ENCODE assay signal across 23 cellular contexts in genomic region chr13:110300090-110300815, GRCh38. TPM values are rescaled to one million over a fixed set of nuclear protein-coding genes. Genes with fewer than 3 reads are reported as not detected.
A peak's percentile ranks its signal among the peaks of the same experiment; 100 is the strongest.
DNase-seq lines count a peak whose midpoint lies in the region; ATAC-seq and TF ChIP-seq lines count a peak whose summit lies in the region.
"Had no signal": no experiment of that assay in that cellular context is flagged by ENCODE, and none has a peak within 500 bp of the region (broad histone marks: within the 10 kb centered on the region; RNA-seq: fewer than 3 reads in every experiment).

No MANE protein-coding gene starts in this region.

- H3K36me3 ChIP-seq in IMR-90 (ENCODE audit: control insufficient read depth, insufficient read depth, low read length) (peaks cover 25% of the 10 kb centered on the region), mesenchymal stem cell (ENCODE audit: control insufficient read depth in 1 of 2, insufficient read depth in 2 of 2, low read depth in 1 of 2, low read length in 2 of 2) (peaks cover 0 to 28% of the 10 kb centered on the region in 2 experiments), smooth muscle cell (ENCODE audit: low read depth) (no peaks in the 10 kb centered on the region)
- H3K36me3 ChIP-seq in CD4-positive, alpha-beta memory T cell (ENCODE audit: insufficient read depth, low read length): no peaks in the 10 kb centered on the region
- H3K36me3 ChIP-seq: MG63, ovary, right lobe of liver had no signal

- H4K20me1 ChIP-seq in IMR-90 (ENCODE audit: insufficient read depth, low read length): peaks cover 96% of the 10 kb centered on the region
- H4K20me1 ChIP-seq in smooth muscle cell (ENCODE audit: low read depth): peaks cover 100% of the 10 kb centered on the region

- POLR2A ChIA-PET in IMR-90 (lab: Charles Lee; ENCODE audit: unreplicated experiment): interaction anchor here (1.1 to 1.2 kb wide), 2 partner anchors 38 to 46 kb away, joined by 3 read pairs; no protein-coding TSS in a partner anchor
- POLR2A ChIA-PET in CD4-positive, alpha-beta memory T cell (lab: Charles Lee; ENCODE audit: partially characterized antibody): no interaction called here

- peaks cover 39% of the 10 kb centered on the region for H3K36me3 Mint-ChIP-seq in chondrocyte (ENCODE audit: low read depth)
- H3K36me3 Mint-ChIP-seq in stimulated activated naive B cell treated with anti-CD40 and anti-IgM and Interleukin-4, amounts not matched to agents 10 μg/mL and 1 μg/mL and 100 μg/mL, for 72 hours: no peaks in the 10 kb centered on the region
- no peaks in the 10 kb centered on the region for H3K36me3 Mint-ChIP-seq in CD4-positive, alpha-beta memory T cell
- H3K36me3 Mint-ChIP-seq: stimulated activated effector memory CD8-positive, alpha-beta T cell treated with anti-CD3 and anti-CD28 coated beads, Interleukin-12 subunit alpha, Interleukin-12 subunit beta, amount 100 ng/mL, for 72 hours had no signal

- peaks cover 44% of the 10 kb centered on the region for H3K9me1 ChIP-seq in IMR-90 (ENCODE audit: insufficient read depth, low read length)

- H2AK5ac ChIP-seq in IMR-90 (ENCODE audit: low read depth, low read length): peak overlapping the region; percentile 20; the same call in 1 of the 2 replicates
- H2AK5ac ChIP-seq in mesenchymal stem cell (ENCODE audit: low read length, severe bottlenecking): no peak overlapping the region

- H3K14ac ChIP-seq in IMR-90 (replicated peaks; ENCODE audit: low read depth, low read length) (no peak overlapping the region; the same call in 1 of the 2 replicates), mesenchymal stem cell (ENCODE audit: low read length in 2 of 2) (no peak overlapping the region)

- H2BK15ac ChIP-seq in IMR-90 (ENCODE audit: low read depth, low read length): no peak overlapping the region
- no peak overlapping the region for H2BK15ac ChIP-seq in mesenchymal stem cell (ENCODE audit: low read depth, poor library complexity, severe bottlenecking)

- H3K79me1 ChIP-seq in IMR-90 (ENCODE audit: low read depth in 1 of 2, low read length in 2 of 2): peaks cover 13 to 82% of the 10 kb centered on the region in 2 experiments; a peak in 3 of 4 replicates
- H3K79me1 ChIP-seq in mesenchymal stem cell (replicated peaks; ENCODE audit: low read length, poor library complexity, severe bottlenecking): peaks cover 6% of the 10 kb centered on the region

- intact Hi-C loops in IMR-90 (cut with micrococcal nuclease): no loop called here
- intact Hi-C loops in CD4-positive, alpha-beta memory T cell (cut with micrococcal nuclease): no loop called here

- peak overlapping the region; percentile 21; the same call in 1 of the 2 replicates for H3K23ac ChIP-seq in IMR-90 (ENCODE audit: low read depth, low read length)
- H3K23ac ChIP-seq in mesenchymal stem cell (ENCODE audit: low read length in 2 of 2): no peak overlapping the region

- DNase-seq in IMR-90 (peak; percentile 69), chondrocyte (ENCODE audit: low spot score) (no peak), mesenchymal stem cell (peak; percentile 52), smooth muscle cell (lab: John Stamatoyannopoulos, UW; ENCODE audit: unreplicated experiment) (no peak), GM13977 (ENCODE audit: low spot score) (no peak)
- DNase-seq in stimulated activated naive B cell treated with anti-CD40 and anti-IgM and Interleukin-4, amounts not matched to agents 10 μg/mL and 1 μg/mL and 100 μg/mL, for 72 hours: no peak
- no peak for DNase-seq in CD4-positive, alpha-beta memory T cell
- DNase-seq: activated CD4-positive, CD25-positive, alpha-beta regulatory T cell treated with anti-CD3 and anti-CD28 coated beads, Interleukin-2, amount 50 U/mL, for 72 hours; activated naive CD4-positive, alpha-beta T cell treated with anti-CD3 and anti-CD28 coated beads for 36 hours; activated T-cell treated with anti-CD3 and anti-CD28 coated beads, Interleukin-2, amount 50 U/mL, for 4 hours; effector memory CD8-positive, alpha-beta T cell; GF-D8; H9; hypothalamus; mammary epithelial cell; MG63; naive B cell; NCI-H1436 treated with DMSO at 0.1 percent for 48 hours; NCI-H69; right lobe of liver had no signal

- H3K4ac ChIP-seq in IMR-90 (ENCODE audit: low read depth, low read length) (peak overlapping the region; percentile 14; the same call in 1 of the 2 replicates), mesenchymal stem cell (ENCODE audit: low read depth in 1 of 2, low read length in 2 of 2) (no peak overlapping the region)

- no peak for TF ChIP-seq RAD21 in IMR-90 (IDR thresholded peaks at IDR 0.05; ENCODE audit: low read length)

- dilution Hi-C loops in IMR-90 (cut with HindIII; ENCODE audit: low sequenced_read_pairs, unreplicated experiment): no loop called here

- H4K91ac ChIP-seq in IMR-90 (ENCODE audit: insufficient read depth, low read depth, low read length): no peak overlapping the region
- H4K91ac ChIP-seq in mesenchymal stem cell (ENCODE audit: low read length): no peak overlapping the region

- peaks cover 61% of the 10 kb centered on the region for H3F3A ChIP-seq in smooth muscle cell (ENCODE audit: low read depth)

- H2BK5ac ChIP-seq in IMR-90 (ENCODE audit: low read depth, low read length, poor library complexity, severe bottlenecking): peak overlapping the region; percentile 57
- no peak overlapping the region for H2BK5ac ChIP-seq in mesenchymal stem cell (ENCODE audit: low read depth, low read length, poor library complexity, severe bottlenecking)

- H3K79me2 ChIP-seq in smooth muscle cell (ENCODE audit: low read depth): peaks cover 98% of the 10 kb centered on the region

- peaks cover 89% of the 10 kb centered on the region for H3K4me1 Mint-ChIP-seq in chondrocyte (ENCODE audit: low read depth)
- H3K4me1 Mint-ChIP-seq in stimulated activated naive B cell treated with anti-CD40 and anti-IgM and Interleukin-4, amounts not matched to agents 10 μg/mL and 1 μg/mL and 100 μg/mL, for 72 hours: peaks cover 4 to 6% of the 10 kb centered on the region in 2 donors
- no peaks in the 10 kb centered on the region for H3K4me1 Mint-ChIP-seq in CD4-positive, alpha-beta memory T cell
- H3K4me1 Mint-ChIP-seq: naive B cell had no signal

- H4K8ac ChIP-seq in IMR-90 (ENCODE audit: low read depth in 2 of 2, low read length in 2 of 2): peak overlapping the region in 1 of 2 experiments; percentile 10; a peak in 1 of 4 replicates
- H4K8ac ChIP-seq in mesenchymal stem cell (ENCODE audit: low read length): no peak overlapping the region

- H3K4me3 ChIP-seq in IMR-90 (ENCODE audit: insufficient read depth, low read depth, low read length): no peak overlapping the region
- no peak overlapping the region for H3K4me3 ChIP-seq in mesenchymal stem cell (ENCODE audit: insufficient read depth in 1 of 2, low read depth in 1 of 2, low read length in 2 of 2)
- no peak overlapping the region for H3K4me3 ChIP-seq in smooth muscle cell
- no peak overlapping the region for H3K4me3 ChIP-seq in CD4-positive, alpha-beta memory T cell (ENCODE audit: low read length in 2 of 2)
- H3K4me3 ChIP-seq: MG63, ovary, right lobe of liver had no signal

- in situ Hi-C loops in IMR-90 (cut with MboI; ENCODE audit: low sequenced_read_pairs): no loop called here
- in situ Hi-C loops in GM13977 (cut with MboI; ENCODE audit: low pct_unique_long_range_greater_than_20kb, low sequenced_read_pairs, unreplicated experiment): no loop called here

- no peak for TF ChIP-seq CTCF in IMR-90 (conservative IDR thresholded peaks at IDR 0.05; ENCODE audit: low read depth, low read length)
- no peak for TF ChIP-seq CTCF in chondrocyte (IDR thresholded peaks at IDR 0.05)
- TF ChIP-seq CTCF in smooth muscle cell (IDR thresholded peaks at IDR 0.05; ENCODE audit: borderline replicate concordance, insufficient read depth, poor library complexity, severe bottlenecking): no peak
- TF ChIP-seq CTCF in GM13977 (IDR thresholded peaks at IDR 0.05; ENCODE audit: extremely low read depth, insufficient read depth, missing control alignments): no peak

- H3K9ac ChIP-seq in IMR-90 (ENCODE audit: low read depth, low read length) (no peak overlapping the region), mesenchymal stem cell (ENCODE audit: low read length) (no peak overlapping the region), smooth muscle cell (ENCODE audit: low read depth) (no peak overlapping the region)

- WGBS in IMR-90 (ENCODE audit: extremely low coverage in 2 of 2, insufficient read length in 1 of 2), 2 experiments: no CpG with 5 or more reads among the region's 3 CpGs
- WGBS in mesenchymal stem cell: 44% methylated on average over 2 of the region's 3 CpGs
- 22% methylated on average over 3 of the region's 3 CpGs for WGBS in smooth muscle cell (ENCODE audit: low lambda C conversion rate)

- peak overlapping the region; percentile 50; the same call in 1 of the 2 replicates for H3K18ac ChIP-seq in IMR-90 (ENCODE audit: low read depth, low read length)
- H3K18ac ChIP-seq in mesenchymal stem cell (ENCODE audit: low read depth in 1 of 2, low read length in 2 of 2): no peak overlapping the region

- H3K4me2 ChIP-seq in IMR-90 (ENCODE audit: low read depth, low read length) (peak overlapping the region; percentile 40), mesenchymal stem cell (ENCODE audit: low read length, poor library complexity, severe bottlenecking) (no peak overlapping the region), smooth muscle cell (peak overlapping the region; percentile 97)

- no peak overlapping the region for H3K56ac ChIP-seq in IMR-90 (ENCODE audit: extremely low read depth, insufficient read depth, low read length)

- 0 out of 2 replicates have a peak overlapping the region, but pooled peaks have one; percentile 6 for H2BK120ac ChIP-seq in IMR-90 (ENCODE audit: low read depth, low read length)
- H2BK120ac ChIP-seq in mesenchymal stem cell (ENCODE audit: low read depth, low read length): no peak overlapping the region

- H3K9me3 ChIP-seq in IMR-90 (ENCODE audit: control insufficient read depth, insufficient read depth, low read length) (no peaks in the 10 kb centered on the region), mesenchymal stem cell (ENCODE audit: control insufficient read depth, low read length) (no peaks in the 10 kb centered on the region), smooth muscle cell (replicated peaks; ENCODE audit: low read depth) (no peaks in the 10 kb centered on the region)
- no peaks in the 10 kb centered on the region for H3K9me3 ChIP-seq in CD4-positive, alpha-beta memory T cell (ENCODE audit: control insufficient read depth in 1 of 2, low read length in 2 of 2)
- H3K9me3 ChIP-seq: MG63, ovary, right lobe of liver had no signal

- H3K27ac Mint-ChIP-seq in chondrocyte (ENCODE audit: unreplicated experiment): peak overlapping the region; percentile 91
- no peak overlapping the region for H3K27ac Mint-ChIP-seq in stimulated activated naive B cell treated with anti-CD40 and anti-IgM and Interleukin-4, amounts not matched to agents 10 μg/mL and 1 μg/mL and 100 μg/mL, for 72 hours
- H3K27ac Mint-ChIP-seq in CD4-positive, alpha-beta memory T cell: no peak overlapping the region
- H3K27ac Mint-ChIP-seq: activated naive CD4-positive, alpha-beta T cell treated with anti-CD3 and anti-CD28 coated beads for 36 hours; effector memory CD8-positive, alpha-beta T cell; H9; naive B cell; stimulated activated effector memory CD8-positive, alpha-beta T cell treated with anti-CD3 and anti-CD28 coated beads, Interleukin-12 subunit alpha, Interleukin-12 subunit beta, amount 100 ng/mL, for 72 hours had no signal

- H3K4me1 ChIP-seq in IMR-90 (ENCODE audit: control insufficient read depth, insufficient read depth, low read length) (peaks cover 34% of the 10 kb centered on the region), mesenchymal stem cell (ENCODE audit: control insufficient read depth, insufficient read depth, low read depth, low read length) (peaks cover 32% of the 10 kb centered on the region), smooth muscle cell (ENCODE audit: low read depth) (peaks cover 69% of the 10 kb centered on the region)
- H3K4me1 ChIP-seq in CD4-positive, alpha-beta memory T cell (ENCODE audit: insufficient read depth, low read length): no peaks in the 10 kb centered on the region
- H3K4me1 ChIP-seq: right lobe of liver had no signal

- H3K27ac ChIP-seq in IMR-90 (ENCODE audit: insufficient read depth, low read length) (peak overlapping the region; percentile 46; the same call in 1 of the 2 replicates), mesenchymal stem cell (ENCODE audit: low read length, poor library complexity, severe bottlenecking) (no peak overlapping the region), smooth muscle cell (ENCODE audit: low read depth) (peak overlapping the region; percentile 94)
- H3K27ac ChIP-seq in CD4-positive, alpha-beta memory T cell (ENCODE audit: low read depth, low read length): no peak overlapping the region
- H3K27ac ChIP-seq: right lobe of liver had no signal

- H4K5ac ChIP-seq in IMR-90 (ENCODE audit: low read depth, low read length): no peak overlapping the region

- H2AK9ac ChIP-seq in IMR-90 (replicated peaks; ENCODE audit: low read depth, low read length, poor library complexity): no peak overlapping the region

- no peak for TF ChIP-seq POLR2A in IMR-90 (IDR thresholded peaks at IDR 0.05; ENCODE audit: low read depth, low read length)

- H2BK20ac ChIP-seq in IMR-90 (ENCODE audit: low read depth, low read length): peak overlapping the region; percentile 2; the same call in 1 of the 2 replicates

- ATAC-seq in IMR-90 (ENCODE audit: low read depth): peak; percentile 6; the same call in 1 of the 2 replicates
- no peak for ATAC-seq in GM18861 (IDR thresholded peaks at IDR 0.05; ENCODE audit: unreplicated experiment)
- no peak for ATAC-seq in stimulated activated naive B cell treated with anti-CD40 and anti-IgM and Interleukin-4, amounts not matched to agents 10 μg/mL and 1 μg/mL and 100 μg/mL, for 72 hours (replicated peaks)
- ATAC-seq: activated T-cell treated with anti-CD3 and anti-CD28 coated beads, Interleukin-2, amount 50 U/mL, for 4 hours; effector memory CD8-positive, alpha-beta T cell; right lobe of liver; stimulated activated effector memory CD8-positive, alpha-beta T cell treated with anti-CD3 and anti-CD28 coated beads, Interleukin-12 subunit alpha, Interleukin-12 subunit beta, amount 100 ng/mL, for 72 hours had no signal

- no peaks in the 10 kb centered on the region for H3K27me3 Mint-ChIP-seq in chondrocyte (ENCODE audit: low read depth)
- H3K27me3 Mint-ChIP-seq in stimulated activated naive B cell treated with anti-CD40 and anti-IgM and Interleukin-4, amounts not matched to agents 10 μg/mL and 1 μg/mL and 100 μg/mL, for 72 hours: peaks cover 57 to 70% of the 10 kb centered on the region in 2 donors
- H3K27me3 Mint-ChIP-seq in CD4-positive, alpha-beta memory T cell: peaks cover 39 to 43% of the 10 kb centered on the region in 2 donors

- H2BK12ac ChIP-seq in mesenchymal stem cell (ENCODE audit: low read length in 2 of 2): no peak overlapping the region

- no peaks in the 10 kb centered on the region for H3K9me3 Mint-ChIP-seq in chondrocyte (ENCODE audit: low read depth)
- H3K9me3 Mint-ChIP-seq in stimulated activated naive B cell treated with anti-CD40 and anti-IgM and Interleukin-4, amounts not matched to agents 10 μg/mL and 1 μg/mL and 100 μg/mL, for 72 hours: no peaks in the 10 kb centered on the region
- H3K9me3 Mint-ChIP-seq in CD4-positive, alpha-beta memory T cell: peaks cover 0 to 3% (median 0%) of the 10 kb centered on the region in 8 donors
- H3K9me3 Mint-ChIP-seq: activated naive CD4-positive, alpha-beta T cell treated with anti-CD3 and anti-CD28 coated beads for 36 hours; activated T-cell treated with anti-CD3 and anti-CD28 coated beads, Interleukin-2, amount 50 U/mL, for 4 hours; H9; stimulated activated effector memory CD8-positive, alpha-beta T cell treated with anti-CD3 and anti-CD28 coated beads, Interleukin-12 subunit alpha, Interleukin-12 subunit beta, amount 100 ng/mL, for 72 hours had no signal

- H2AFZ ChIP-seq in IMR-90 (replicated peaks; ENCODE audit: low read length, poor library complexity) (no peak overlapping the region), mesenchymal stem cell (ENCODE audit: low read depth, low read length) (no peak overlapping the region), smooth muscle cell (ENCODE audit: low read depth) (no peak overlapping the region)

- H3K27me3 ChIP-seq in IMR-90 (ENCODE audit: control insufficient read depth, insufficient read depth, low read length) (no peaks in the 10 kb centered on the region), mesenchymal stem cell (ENCODE audit: control insufficient read depth in 1 of 2, insufficient read depth in 1 of 2, low read length in 2 of 2) (no peaks in the 10 kb centered on the region), smooth muscle cell (ENCODE audit: low read depth) (no peaks in the 10 kb centered on the region)
- H3K27me3 ChIP-seq in CD4-positive, alpha-beta memory T cell (ENCODE audit: insufficient read depth, low read length): peaks cover 3% of the 10 kb centered on the region
- H3K27me3 ChIP-seq: MG63, ovary, right lobe of liver had no signal

- BruUV-seq in IMR-90 (replicated peaks; lab: Mats Ljungman, UMichigan): no TSS peak

- no peak overlapping the region for H3K4me3 Mint-ChIP-seq in chondrocyte (ENCODE audit: unreplicated experiment)
- H3K4me3 Mint-ChIP-seq in stimulated activated naive B cell treated with anti-CD40 and anti-IgM and Interleukin-4, amounts not matched to agents 10 μg/mL and 1 μg/mL and 100 μg/mL, for 72 hours: no peak overlapping the region
- no peak overlapping the region for H3K4me3 Mint-ChIP-seq in CD4-positive, alpha-beta memory T cell
- H3K4me3 Mint-ChIP-seq: activated naive CD4-positive, alpha-beta T cell treated with anti-CD3 and anti-CD28 coated beads for 36 hours; activated T-cell treated with anti-CD3 and anti-CD28 coated beads, Interleukin-2, amount 50 U/mL, for 4 hours; effector memory CD8-positive, alpha-beta T cell; H9; naive B cell; stimulated activated effector memory CD8-positive, alpha-beta T cell treated with anti-CD3 and anti-CD28 coated beads, Interleukin-12 subunit alpha, Interleukin-12 subunit beta, amount 100 ng/mL, for 72 hours had no signal

- CTCF ChIA-PET in IMR-90 (lab: Yijun Ruan, JAX): interaction anchor here (1.1 to 1.3 kb wide), 2 partner anchors 33 to 52 kb away, joined by 3 to 4 read pairs; no protein-coding TSS in a partner anchor
- CTCF ChIA-PET in CD4-positive, alpha-beta memory T cell (lab: Charles Lee; ENCODE audit: partially characterized antibody): interaction anchor here (1.2 kb wide), 1 partner anchor 10 kb away, joined by 3 read pairs; no protein-coding TSS in a partner anchor

RNA-seq across cellular contexts. Expression of gene COL4A1, which starts 6.7 kb away (rescaled TPM):
- total RNA-seq in IMR-90 (2012; rRNA removed): 230 and 263 TPM in 2 replicates
- polyA plus RNA-seq in IMR-90 (2012; rRNA removed): 301 and 337 TPM in 2 replicates
- 173 and 272 TPM in 2 replicates for polyA plus RNA-seq in IMR-90 (2012; cell fraction: cytosol; rRNA removed)
- 217 and 287 TPM in 2 replicates for polyA plus RNA-seq in IMR-90 (2012; cell fraction: nucleus; rRNA removed; ENCODE audit: low replicate concordance)
- 2,319 to 5,210 TPM (median 5,209 TPM) in 3 replicates for total RNA-seq in chondrocyte
- polyA plus RNA-seq in mesenchymal stem cell (2013, experiment 1 of 2): 2,271 TPM
- 2,270 TPM for polyA plus RNA-seq in mesenchymal stem cell (2013, experiment 2 of 2)
- 4,372 and 5,353 TPM in 2 replicates for total RNA-seq in smooth muscle cell
- 1,844 and 2,409 TPM in 2 replicates for polyA plus RNA-seq in smooth muscle cell
- total RNA-seq in CD4-positive, alpha-beta memory T cell: not detected
- polyA plus RNA-seq in CD4-positive, alpha-beta memory T cell: not detected

RNA-seq across cellular contexts. Expression of gene COL4A2, which starts 6.8 kb away (rescaled TPM):
- 90.7 and 97.5 TPM in 2 replicates for total RNA-seq in IMR-90 (2012; rRNA removed)
- 457 and 533 TPM in 2 replicates for polyA plus RNA-seq in IMR-90 (2012; rRNA removed)
- 220 and 733 TPM in 2 replicates for polyA plus RNA-seq in IMR-90 (2012; cell fraction: cytosol; rRNA removed)
- polyA plus RNA-seq in IMR-90 (2012; cell fraction: nucleus; rRNA removed; ENCODE audit: low replicate concordance): 553 and 1,147 TPM in 2 replicates
- total RNA-seq in chondrocyte: 1,370 to 2,411 TPM (median 2,366 TPM) in 3 replicates
- 2,099 TPM for polyA plus RNA-seq in mesenchymal stem cell (2013, experiment 1 of 2)
- 2,053 TPM for polyA plus RNA-seq in mesenchymal stem cell (2013, experiment 2 of 2)
- total RNA-seq in smooth muscle cell: 1,456 and 1,535 TPM in 2 replicates
- 2,012 and 2,786 TPM in 2 replicates for polyA plus RNA-seq in smooth muscle cell
- total RNA-seq in CD4-positive, alpha-beta memory T cell: not detected
- polyA plus RNA-seq in CD4-positive, alpha-beta memory T cell: not detected
- total RNA-seq: activated naive CD4-positive, alpha-beta T cell treated with anti-CD3 and anti-CD28 coated beads for 36 hours had no signal

Comparison
In these comparisons a context has a peak if more than half of its experiments do, and no peak if none do; other contexts are left out.
1. DNase-seq: peak in IMR-90 (single experiment) and mesenchymal stem cell (single experiment); none in chondrocyte (single experiment), smooth muscle cell (single experiment), stimulated activated naive B cell treated with anti-CD40 and anti-IgM and Interleukin-4, amounts not matched to agents 10 μg/mL and 1 μg/mL and 100 μg/mL, for 72 hours (single experiment), CD4-positive, alpha-beta memory T cell (0 of 5) and GM13977 (single experiment).
2. H3K27ac ChIP-seq: peak in IMR-90 (single experiment) and smooth muscle cell (single experiment); none in mesenchymal stem cell (single experiment) and CD4-positive, alpha-beta memory T cell (single experiment).
3. RNA of gene COL4A1, which starts 6.7 kb away (total RNA-seq): 2,319 to 5,210 TPM in chondrocyte, 4,372 to 5,353 TPM in smooth muscle cell and 230 to 263 TPM in IMR-90; not detected in CD4-positive, alpha-beta memory T cell; every median in the first group is over 100 times any median in the second.
4. RNA of gene COL4A2, which starts 6.8 kb away (total RNA-seq): 1,370 to 2,411 TPM in chondrocyte, 1,456 to 1,535 TPM in smooth muscle cell and 90.7 to 97.5 TPM in IMR-90; not detected in CD4-positive, alpha-beta memory T cell; every median in the first group is over 10 times any median in the second.